Comparison of ENCODE assay signal across 17 cellular contexts in the genomic region with DNA sequence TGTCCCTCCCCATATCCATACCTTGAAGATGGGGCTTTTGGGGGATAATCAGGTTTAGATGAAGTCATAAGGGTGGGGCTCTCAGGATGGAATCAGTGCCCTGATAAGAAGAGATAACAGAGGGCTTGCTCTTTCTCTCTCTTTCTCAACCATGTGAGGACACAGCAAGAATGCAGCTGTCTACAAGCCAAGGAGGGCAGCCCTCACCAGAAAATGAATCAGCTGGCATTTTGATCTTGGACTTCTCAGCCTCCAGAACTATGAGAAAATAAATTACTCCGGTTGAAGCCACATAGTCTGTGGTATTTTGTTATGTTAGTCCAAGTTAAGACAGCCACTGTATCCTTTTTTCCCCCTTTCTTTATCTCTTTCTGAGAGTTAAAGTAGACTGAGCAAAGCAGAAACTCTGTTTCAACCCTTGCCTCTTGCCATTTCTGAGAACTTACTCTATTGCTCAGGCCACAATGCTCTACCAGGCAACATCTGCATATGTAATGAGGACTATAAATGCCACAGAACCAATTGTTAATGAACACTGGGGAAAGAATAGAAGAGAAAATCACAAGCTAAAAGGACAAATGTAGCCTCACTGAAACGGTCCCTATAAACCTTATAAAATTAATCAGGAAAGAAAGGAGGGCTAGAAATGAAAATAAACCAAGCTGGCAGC. TPM values are rescaled to one million over a fixed set of nuclear protein-coding genes. Genes with fewer than 3 reads are reported as not detected.
DNase-seq lines count a peak whose midpoint lies in the region; ATAC-seq and TF ChIP-seq lines count a peak whose summit lies in the region.
"Had no signal": no experiment of that assay in that cellular context is flagged by ENCODE, and none has a peak within 500 bp of the region (broad histone marks: within the 10 kb centered on the region; RNA-seq: fewer than 3 reads in every experiment).

No MANE protein-coding gene starts in this region.

- H2AFZ ChIP-seq in OCI-LY7 (ENCODE audit: low read length), result no peak overlapping the region
- H2AFZ ChIP-seq: hepatocyte had no signal

- H3K9me3 Mint-ChIP-seq in naive thymus-derived CD4-positive, alpha-beta T cell, result peaks cover 0 to 5% (median 0%) of the 10 kb centered on the region in 11 donors
- H3K9me3 Mint-ChIP-seq: brain had no signal

- no TSS peak for BruUV-seq in OCI-LY7 (replicated peaks; lab: Mats Ljungman, UMichigan)

- H3K36me3 ChIP-seq in naive thymus-derived CD4-positive, alpha-beta T cell (ENCODE audit: control insufficient read depth in 2 of 3, insufficient read depth in 3 of 3, low read length in 3 of 3), result peaks cover 0 to 13% (median 0%) of the 10 kb centered on the region in 3 experiments
- H3K36me3 ChIP-seq in OCI-LY7 (ENCODE audit: insufficient read depth, low read length), result 0 out of 2 replicates have a peak, but pooled peaks cover 8% of the 10 kb centered on the region
- peaks cover 0 to 14% (median 1%) of the 10 kb centered on the region in 4 donors for H3K36me3 ChIP-seq in upper lobe of left lung

- POLR2A ChIA-PET in naive thymus-derived CD4-positive, alpha-beta T cell (lab: Charles Lee), result interaction anchor here (1.2 kb wide), 1 partner anchor 1279 kb away, joined by 3 read pairs; a partner anchor contains a TSS
- POLR2A ChIA-PET in OCI-LY7 (lab: Charles Lee), result no interaction called here

- TF ChIP-seq EP300 in upper lobe of left lung (IDR thresholded peaks at IDR 0.05), result no peak

- H3K27me3 Mint-ChIP-seq in naive thymus-derived CD4-positive, alpha-beta T cell, result no peaks in the 10 kb centered on the region
- H3K27me3 Mint-ChIP-seq: brain had no signal

- WGBS in upper lobe of left lung, 2 donors, result 46 to 74% methylated on average over 2 of the region's 2 CpGs

- intact Hi-C loops in naive thymus-derived CD4-positive, alpha-beta T cell (cut with micrococcal nuclease), result no loop called here
- intact Hi-C loops in OCI-LY7 (cut with micrococcal nuclease; ENCODE audit: unreplicated experiment), result no loop called here

- no peaks in the 10 kb centered on the region for H3K79me2 ChIP-seq in OCI-LY7 (ENCODE audit: insufficient read depth, low read depth, low read length)
- H3K79me2 ChIP-seq: hepatocyte had no signal

- CTCF ChIA-PET in naive thymus-derived CD4-positive, alpha-beta T cell (lab: Charles Lee), result no interaction called here
- CTCF ChIA-PET in OCI-LY7 (lab: Charles Lee; ENCODE audit: unreplicated experiment), result interaction anchor here (0.5 kb wide), 1 partner anchor 440 kb away, joined by 9 read pairs; no protein-coding TSS in a partner anchor

- H3K4me1 ChIP-seq in naive thymus-derived CD4-positive, alpha-beta T cell (ENCODE audit: control insufficient read depth in 2 of 2, insufficient read depth in 2 of 2, low read length in 2 of 2), result no peaks in the 10 kb centered on the region
- no peaks in the 10 kb centered on the region for H3K4me1 ChIP-seq in OCI-LY7 (ENCODE audit: insufficient read depth, low read length, poor library complexity, severe bottlenecking)
- no peaks in the 10 kb centered on the region for H3K4me1 ChIP-seq in upper lobe of left lung
- H3K4me1 ChIP-seq: spleen had no signal

- H3K27ac ChIP-seq in naive thymus-derived CD4-positive, alpha-beta T cell (ENCODE audit: low read depth, low read length), result no peak overlapping the region
- H3K27ac ChIP-seq in OCI-LY7 (ENCODE audit: low read depth, low read length, poor library complexity, severe bottlenecking) (no peak overlapping the region), upper lobe of left lung (no peak overlapping the region)
- H3K27ac ChIP-seq: hepatocyte, RWPE1 had no signal

- DNase-seq in GM03348 (ENCODE audit: low spot score) (peak; percentile 7), M059J (ENCODE audit: low read depth) (peak; percentile 65), cardiac fibroblast (ENCODE audit: low read depth in 2 of 2) (peak; percentile 63), OCI-LY7 (ENCODE audit: low spot score) (no peak), upper lobe of left lung (no peak)
- DNase-seq in naive thymus-derived CD4-positive, alpha-beta T cell, result no peak
- no peak for DNase-seq in stimulated activated naive CD4-positive, alpha-beta T cell (lab: John Stamatoyannopoulos, UW)
- DNase-seq: NCI-H1417 treated with DMSO at 0.1 percent for 48 hours, NCI-H524 treated with DMSO at 0.1 percent for 48 hours, occipital lobe, spleen, T1000 had no signal

- H4K20me1 ChIP-seq in OCI-LY7 (ENCODE audit: insufficient read depth, low read length), result no peaks in the 10 kb centered on the region

- H3K9me2 ChIP-seq in OCI-LY7 (ENCODE audit: insufficient read depth, low read length), result no peaks in the 10 kb centered on the region

- TF ChIP-seq CTCF in cardiac fibroblast (IDR thresholded peaks at IDR 0.05; ENCODE audit: low read depth, low read length), result no peak
- no peak for TF ChIP-seq CTCF in OCI-LY7 (conservative IDR thresholded peaks at IDR 0.05; ENCODE audit: low read length)
- no peak for TF ChIP-seq CTCF in upper lobe of left lung (IDR thresholded peaks at IDR 0.05)

- no peak for ATAC-seq in naive thymus-derived CD4-positive, alpha-beta T cell
- no peak for ATAC-seq in GM21619 (IDR thresholded peaks at IDR 0.05; ENCODE audit: unreplicated experiment)
- ATAC-seq in upper lobe of left lung (ENCODE audit: low FRiP score in 2 of 2), result no peak

- no peak overlapping the region for H3K4me3 ChIP-seq in cardiac fibroblast (replicated peaks in 1 of 2; ENCODE audit: low read depth in 2 of 2, low read length in 2 of 2)
- no peak overlapping the region for H3K4me3 ChIP-seq in naive thymus-derived CD4-positive, alpha-beta T cell (ENCODE audit: low read length)
- H3K4me3 ChIP-seq in OCI-LY7 (ENCODE audit: low read depth, low read length, poor library complexity, severe bottlenecking), result no peak overlapping the region
- H3K4me3 ChIP-seq in upper lobe of left lung, result no peak overlapping the region
- H3K4me3 ChIP-seq: hepatocyte, lung, spleen had no signal

- peaks cover 8 to 35% (median 16%) of the 10 kb centered on the region in 7 donors for H3K4me1 Mint-ChIP-seq in naive thymus-derived CD4-positive, alpha-beta T cell
- H3K4me1 Mint-ChIP-seq: brain had no signal

- TF ChIP-seq POLR2A in upper lobe of left lung (IDR thresholded peaks at IDR 0.05), result no peak

- H3K27ac Mint-ChIP-seq in naive thymus-derived CD4-positive, alpha-beta T cell, result peak overlapping the region in 5 of 9 donors; percentile 5 to 71 (median 14)

- H3K4me3 Mint-ChIP-seq in naive thymus-derived CD4-positive, alpha-beta T cell, result peak overlapping the region in 1 of 10 donors; percentile 32
- H3K4me3 Mint-ChIP-seq: brain had no signal

- peaks cover 8 to 70% (median 49%) of the 10 kb centered on the region in 5 donors for H3K36me3 Mint-ChIP-seq in naive thymus-derived CD4-positive, alpha-beta T cell

- no peaks in the 10 kb centered on the region for H3K27me3 ChIP-seq in naive thymus-derived CD4-positive, alpha-beta T cell (ENCODE audit: control insufficient read depth in 2 of 2, insufficient read depth in 2 of 2, low read length in 2 of 2)
- H3K27me3 ChIP-seq in upper lobe of left lung, result no peaks in the 10 kb centered on the region
- H3K27me3 ChIP-seq: hepatocyte, spleen had no signal

- H3K4me2 ChIP-seq in OCI-LY7 (ENCODE audit: low read length), result no peak overlapping the region
- H3K4me2 ChIP-seq: hepatocyte had no signal

- H3K9me3 ChIP-seq in naive thymus-derived CD4-positive, alpha-beta T cell (ENCODE audit: control insufficient read depth in 2 of 3, low read length in 3 of 3), result no peaks in the 10 kb centered on the region
- H3K9me3 ChIP-seq in OCI-LY7 (ENCODE audit: low read length) (no peaks in the 10 kb centered on the region), upper lobe of left lung (no peaks in the 10 kb centered on the region)
- H3K9me3 ChIP-seq: spleen had no signal

RNA-seq across cellular contexts. Expression of a gene that starts 56.9 kb away (rescaled TPM):
- total RNA-seq in M059J (2014; rRNA removed; shearing (Covaris generic)), result 9.8 and 18.2 TPM in 2 replicates
- 10 to 100 TPM; 17.7 to 28.1 (median 23.3) TPM for total RNA-seq in naive thymus-derived CD4-positive, alpha-beta T cell
- 10 to 100 TPM; 14.0 to 15.1 TPM for polyA plus RNA-seq in naive thymus-derived CD4-positive, alpha-beta T cell
- 13.9 and 15.5 TPM in 2 replicates for total RNA-seq in OCI-LY7 (2014; rRNA removed; shearing (Covaris generic))
- total RNA-seq in OCI-LY7 (2022) (16.0 and 17.6 TPM in 2 replicates), upper lobe of left lung (10 to 100 TPM; 16.4 to 38.3 (median 19.0) TPM)

Comparison
In these comparisons a context has a peak if more than half of its experiments do, and no peak if none do; other contexts are left out.
1. DNase-seq: peak in GM03348 (single experiment), M059J (single experiment) and cardiac fibroblast (2 of 2); none in naive thymus-derived CD4-positive, alpha-beta T cell (0 of 9), OCI-LY7 (single experiment), stimulated activated naive CD4-positive, alpha-beta T cell (0 of 6) and upper lobe of left lung (0 of 2).